ENCODE assay signal across 26 cellular contexts in the genomic region with DNA sequence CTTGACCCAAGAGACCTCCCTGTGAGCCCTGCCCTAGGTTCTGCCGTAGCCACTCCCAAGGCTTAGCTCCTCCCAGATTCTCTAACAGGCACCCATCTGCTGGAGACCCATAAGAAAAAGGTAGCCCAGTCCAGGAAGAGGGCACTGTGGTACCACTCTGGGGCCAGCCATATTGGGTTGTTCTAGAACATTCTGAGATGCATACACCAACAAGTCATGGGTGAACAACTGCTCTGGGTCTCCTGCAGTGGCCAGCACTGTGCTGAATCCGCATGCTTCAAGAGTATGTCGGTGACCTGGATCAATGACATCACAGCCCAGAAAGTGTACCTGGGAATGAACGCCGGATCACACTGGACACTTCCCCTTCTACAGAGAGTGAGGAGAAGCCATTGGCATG.
"Had no signal": no experiment of that assay in that cellular context is flagged by ENCODE, and none has a peak within 500 bp of the region (broad histone marks: within the 10 kb centered on the region; RNA-seq: fewer than 3 reads in every experiment).

No MANE protein-coding gene starts in this region.

- DNase-seq: hippocampal formation; kidney glomerular epithelial cell; left cardiac atrium; lower lobe of right lung; mammary epithelial cell; mesenchymal stem cell; naive B cell; natural killer cell; nucleus accumbens; small intestine; spleen; stimulated activated CD4-positive, alpha-beta T cell treated with anti-CD3 and anti-CD28 coated beads, Interleukin-4, amount 100 ng/mL, for 24 hours; stimulated activated naive CD4-positive, alpha-beta T cell; stimulated activated naive CD8-positive, alpha-beta T cell treated with anti-CD3 and anti-CD28 coated beads, Interleukin-15, amount 100 ng/mL, for 72 hours; substantia nigra had no signal

- ATAC-seq: left cardiac atrium; left lobe of liver; lower lobe of right lung; natural killer cell; sciatic nerve; stimulated activated effector memory CD8-positive, alpha-beta T cell treated with anti-CD3 and anti-CD28 coated beads, Interleukin-12 subunit alpha, Interleukin-12 subunit beta, amount 100 ng/mL, for 72 hours; stimulated activated naive CD8-positive, alpha-beta T cell treated with anti-CD3 and anti-CD28 coated beads, Interleukin-15, amount 100 ng/mL, for 72 hours had no signal

- H3K36me3 ChIP-seq: lower lobe of right lung, right atrium auricular region, spleen, tibial nerve, vagina had no signal

- H3K27me3 ChIP-seq: right atrium auricular region, spleen, tibial nerve, vagina had no signal

- H3K4me3 Mint-ChIP-seq: mesothelial cell of epicardium; naive B cell; natural killer cell; stimulated activated effector memory CD8-positive, alpha-beta T cell treated with anti-CD3 and anti-CD28 coated beads, Interleukin-12 subunit alpha, Interleukin-12 subunit beta, amount 100 ng/mL, for 72 hours; stimulated activated naive CD8-positive, alpha-beta T cell treated with anti-CD3 and anti-CD28 coated beads, Interleukin-15, amount 100 ng/mL, for 72 hours; type B pancreatic cell had no signal

- FAIRE-seq: keratinocyte, small intestine had no signal

- H3K79me2 ChIP-seq: parathyroid adenoma had no signal

- H3K4me1 Mint-ChIP-seq: naive B cell; natural killer cell; stimulated activated effector memory CD8-positive, alpha-beta T cell treated with anti-CD3 and anti-CD28 coated beads, Interleukin-12 subunit alpha, Interleukin-12 subunit beta, amount 100 ng/mL, for 72 hours; stimulated activated naive CD8-positive, alpha-beta T cell treated with anti-CD3 and anti-CD28 coated beads, Interleukin-15, amount 100 ng/mL, for 72 hours had no signal

- H3K9me3 Mint-ChIP-seq: natural killer cell; stimulated activated effector memory CD8-positive, alpha-beta T cell treated with anti-CD3 and anti-CD28 coated beads, Interleukin-12 subunit alpha, Interleukin-12 subunit beta, amount 100 ng/mL, for 72 hours; stimulated activated naive CD8-positive, alpha-beta T cell treated with anti-CD3 and anti-CD28 coated beads, Interleukin-15, amount 100 ng/mL, for 72 hours had no signal

- H3K9me3 ChIP-seq: vagina had no signal

- H3K4me3 ChIP-seq: lower lobe of right lung, right atrium auricular region, spleen, tibial nerve, vagina had no signal

- H3K27me3 Mint-ChIP-seq: stimulated activated naive CD8-positive, alpha-beta T cell treated with anti-CD3 and anti-CD28 coated beads, Interleukin-15, amount 100 ng/mL, for 72 hours had no signal

- H3K36me3 Mint-ChIP-seq: natural killer cell; stimulated activated effector memory CD8-positive, alpha-beta T cell treated with anti-CD3 and anti-CD28 coated beads, Interleukin-12 subunit alpha, Interleukin-12 subunit beta, amount 100 ng/mL, for 72 hours; type B pancreatic cell had no signal

- H3K27ac ChIP-seq: lower lobe of right lung, parathyroid adenoma, right atrium auricular region, spleen, tibial nerve, vagina had no signal

- H3K27ac Mint-ChIP-seq: mesothelial cell of epicardium; naive B cell; natural killer cell; progenitor cell of endocrine pancreas; stimulated activated effector memory CD8-positive, alpha-beta T cell treated with anti-CD3 and anti-CD28 coated beads, Interleukin-12 subunit alpha, Interleukin-12 subunit beta, amount 100 ng/mL, for 72 hours; stimulated activated naive CD8-positive, alpha-beta T cell treated with anti-CD3 and anti-CD28 coated beads, Interleukin-15, amount 100 ng/mL, for 72 hours; type B pancreatic cell had no signal

- H2AFZ ChIP-seq: parathyroid adenoma had no signal

- H3K9ac ChIP-seq: parathyroid adenoma had no signal

- H3K4me1 ChIP-seq: lower lobe of right lung, parathyroid adenoma, right atrium auricular region, spleen, vagina had no signal
